Comparison of ENCODE assay signal across 32 cellular contexts in the genomic region with DNA sequence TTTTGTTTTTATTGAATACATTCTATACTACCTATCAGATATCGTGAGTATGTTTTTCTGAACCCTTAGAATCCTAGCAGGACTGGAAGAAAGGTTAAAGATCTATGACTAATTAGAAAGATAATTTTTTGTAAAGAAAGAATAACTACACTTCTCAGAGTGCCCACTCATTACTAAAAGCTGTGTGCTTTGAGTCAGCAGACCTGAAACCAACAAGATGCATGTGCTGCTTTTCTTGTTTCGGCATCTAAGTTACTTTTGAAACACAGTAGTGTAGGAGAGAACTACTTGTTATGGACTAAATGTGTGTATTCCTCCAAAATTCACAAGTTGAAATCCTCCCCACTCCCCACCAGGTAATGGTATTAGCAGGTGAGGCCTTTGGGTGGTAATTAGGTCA.
"Had no signal": no experiment of that assay in that cellular context is flagged by ENCODE, and none has a peak within 500 bp of the region (broad histone marks: within the 10 kb centered on the region; RNA-seq: fewer than 3 reads in every experiment).

No MANE protein-coding gene starts in this region.

- H3K4me1 Mint-ChIP-seq: T-cell had no signal

- H3K4me2 ChIP-seq: PC-9 had no signal

- H3K27ac Mint-ChIP-seq: T-cell had no signal

- H2AFZ ChIP-seq: PC-9 had no signal

- H3K27me3 ChIP-seq: MG63, SJCRH30 had no signal

- ATAC-seq: Panc1, Right ventricle myocardium inferior, SK-N-SH treated with all-trans-retinoic acid at 6 μM for 48 hours, T-cell had no signal

- H3K4me3 Mint-ChIP-seq: T-cell had no signal

- DNase-seq: MG63, NCI-H1048, NCI-H1092 treated with DMSO at 0.1 percent for 48 hours, NCI-H1105 treated with DMSO at 0.1 percent for 48 hours, NCI-H1417, NCI-H1436, NCI-H146, NCI-H1694, NCI-H187, NCI-H1930, NCI-H2029 treated with DMSO at 0.1 percent for 48 hours, NCI-H2081 treated with DMSO at 0.1 percent for 48 hours, NCI-H2107, NCI-H2171, NCI-H226, NCI-H446 treated with DMSO at 0.1 percent for 48 hours, NCI-H510A, NCI-H524, NCI-H526, NCI-H69, NCI-H748 treated with DMSO at 0.1 percent for 48 hours, NCI-H82, PC-9, SHP77, SIG-M5, SJCRH30, T-cell had no signal

- H3K27me3 Mint-ChIP-seq: T-cell had no signal

- H3K4me3 ChIP-seq: MG63, PC-9, SJCRH30, SK-N-MC had no signal

- H3K27ac ChIP-seq: PC-9, RWPE1, SJCRH30, SK-N-MC had no signal

- H3K4me1 ChIP-seq: SJCRH30 had no signal

- H3K36me3 ChIP-seq: MG63, SJCRH30 had no signal

- H3K36me3 Mint-ChIP-seq: T-cell had no signal
